In the genomic region with DNA sequence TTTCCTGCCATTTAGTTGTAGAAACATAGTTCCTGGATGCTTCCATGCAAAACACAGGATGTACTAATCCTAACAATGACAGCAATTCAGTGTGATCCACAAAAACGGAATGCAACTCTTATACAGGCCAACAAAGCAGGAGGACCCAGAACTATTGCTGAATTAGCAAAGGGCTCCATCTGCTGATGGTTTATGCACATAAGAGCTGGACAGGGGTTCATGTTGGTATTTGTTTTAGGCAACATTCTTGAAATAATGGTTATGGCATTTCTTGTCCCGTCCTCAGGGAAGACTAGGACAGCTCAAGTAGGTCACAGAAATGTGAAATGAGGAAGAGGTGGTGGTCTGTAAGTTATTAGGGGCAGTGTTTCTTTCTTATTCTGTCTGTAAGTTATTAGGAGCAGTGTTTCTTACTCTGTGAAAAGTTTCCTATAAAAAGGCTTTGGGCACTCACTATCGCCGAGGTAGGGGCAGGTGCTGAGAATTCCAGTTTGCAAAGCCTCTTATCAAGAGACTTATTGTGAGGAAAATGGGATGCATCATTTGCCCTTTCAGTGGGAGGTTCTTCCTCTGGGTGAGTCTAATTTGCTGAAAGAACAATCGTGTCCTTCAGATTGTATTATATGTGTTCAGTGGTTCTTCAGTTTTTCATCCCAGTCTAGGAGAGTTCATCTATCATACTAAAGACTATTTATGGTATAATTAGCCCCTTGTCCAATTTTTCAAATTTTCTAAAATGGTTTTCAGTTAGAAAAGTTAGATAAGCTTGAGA, we compare ENCODE assay signal across 8 cellular contexts.
DNase-seq lines count a peak whose midpoint lies in the region; ATAC-seq, FAIRE-seq and TF ChIP-seq lines count a peak whose summit lies in the region.

No MANE protein-coding gene starts in this region.

- POLR2A ChIA-PET in K562 (lab: Yijun Ruan, JAX): no interaction called here

- H3K27me3 ChIP-seq in K562 (ENCODE audit: control insufficient read depth in 2 of 2, insufficient read depth in 2 of 2, low read length in 2 of 2): peaks cover 0 to 4% of the 10 kb centered on the region in 2 experiments; a peak in 4 of 5 replicates
- no peaks in the 10 kb centered on the region for H3K27me3 ChIP-seq in kidney epithelial cell (ENCODE audit: control insufficient read depth, insufficient read depth, low read length)

- DNase-seq in AG09319 (ENCODE audit: extremely low read depth, low read depth) (peak; percentile 11), NCI-H524 treated with DMSO at 0.1 percent for 48 hours (lab: John Stamatoyannopoulos, UW) (peak; percentile 18), K562 (ENCODE audit: extremely low read depth in 1 of 4, low spot score in 3 of 4) (peak; percentile 25 to 59 (median 36)), kidney epithelial cell (ENCODE audit: low read depth) (peak; percentile 29)
- no peak for DNase-seq in activated naive CD4-positive, alpha-beta T cell treated with anti-CD3 and anti-CD28 coated beads for 36 hours

- H3K4me1 Mint-ChIP-seq in activated naive CD4-positive, alpha-beta T cell treated with anti-CD3 and anti-CD28 coated beads for 36 hours (ENCODE audit: low read depth): peaks cover 2% of the 10 kb centered on the region

- no peaks in the 10 kb centered on the region for H3K36me3 Mint-ChIP-seq in activated naive CD4-positive, alpha-beta T cell treated with anti-CD3 and anti-CD28 coated beads for 36 hours (ENCODE audit: low read depth)

- TF ChIP-seq CTCF in AG09319 (IDR thresholded peaks at IDR 0.05; ENCODE audit: low read depth, low read length): peak; percentile 39
- peak; percentile 45 for TF ChIP-seq CTCF in GM12873 (IDR thresholded peaks at IDR 0.05; ENCODE audit: insufficient read depth, low read depth, low read length, missing control alignments)
- TF ChIP-seq CTCF in K562 (IDR thresholded peaks at IDR 0.05 in 2 of 3, conservative IDR thresholded peaks at IDR 0.05 in 1 of 3; ENCODE audit: insufficient read depth in 2 of 3, low read depth in 1 of 3, low read length in 3 of 3): peak; percentile 57 to 69 (median 69)
- TF ChIP-seq CTCF in kidney epithelial cell (IDR thresholded peaks at IDR 0.05; ENCODE audit: insufficient read depth, low read length, poor library complexity, severe bottlenecking): peak; percentile 64

- CTCF ChIA-PET in K562 (lab: Yijun Ruan, JAX; ENCODE audit: low intra/inter-chr PET ratio): interaction anchor here (1.5 to 2.2 kb wide), 2 partner anchors 355 to 489 kb away, joined by 7 read pairs; no protein-coding TSS in a partner anchor
- CTCF ChIA-PET in activated naive CD4-positive, alpha-beta T cell treated with anti-CD3 and anti-CD28 coated beads for 36 hours (lab: Charles Lee): interaction anchor here (0.6 to 1.2 kb wide), 3 partner anchors 15 to 493 kb away, joined by 3 read pairs; no protein-coding TSS in a partner anchor

- no peak overlapping the region for H3K27ac ChIP-seq in K562 (ENCODE audit: extremely low read depth, low read depth, low read length)

- H3K4me3 ChIP-seq in K562 (no peak overlapping the region), kidney epithelial cell (ENCODE audit: low read depth, low read length) (peak overlapping the region; percentile 20)

- no peak overlapping the region for H3K4me3 Mint-ChIP-seq in activated naive CD4-positive, alpha-beta T cell treated with anti-CD3 and anti-CD28 coated beads for 36 hours

- no peaks in the 10 kb centered on the region for H3K9me3 ChIP-seq in K562 (replicated peaks; ENCODE audit: control insufficient read depth, insufficient read depth, low read depth, low read length)

- no peak for TF ChIP-seq EP300 in K562 (IDR thresholded peaks at IDR 0.05; ENCODE audit: low read length)

- 0 out of 2 replicates have a peak overlapping the region, but pooled peaks have one; percentile 7 for H3K4me2 ChIP-seq in K562 (ENCODE audit: insufficient read depth, low read length)

- peak; percentile 87 for FAIRE-seq in K562 (lab: Jason Lieb, UNC)

- no peaks in the 10 kb centered on the region for H3K79me2 ChIP-seq in K562 (ENCODE audit: control insufficient read depth, insufficient read depth, low read length)

- H4K20me1 ChIP-seq in K562 (replicated peaks; ENCODE audit: control insufficient read depth, insufficient read depth, low read length): no peaks in the 10 kb centered on the region

- H2AFZ ChIP-seq in K562 (ENCODE audit: low read depth, low read length): peak overlapping the region; percentile 52

- no peak for TF ChIP-seq POLR2A in K562 (conservative IDR thresholded peaks at IDR 0.05)

- H3K36me3 ChIP-seq in K562 (ENCODE audit: control insufficient read depth, insufficient read depth, low read length) (no peaks in the 10 kb centered on the region), kidney epithelial cell (ENCODE audit: control insufficient read depth, insufficient read depth, low read length) (no peaks in the 10 kb centered on the region)

- no peaks in the 10 kb centered on the region; a peak in 1 of 5 replicates for H3K4me1 ChIP-seq in K562 (replicated peaks in 1 of 2; ENCODE audit: control insufficient read depth in 2 of 2, insufficient read depth in 2 of 2, low read length in 2 of 2)

- TF ChIP-seq RAD21 in K562 (CRISPR knock-in tag; conservative IDR thresholded peaks at IDR 0.05 in 1 of 2, IDR thresholded peaks at IDR 0.05 in 1 of 2): peak; percentile 67 to 77

- in situ Hi-C loops in K562 (cut with MboI): no loop called here

- no peaks in the 10 kb centered on the region for H3K9me1 ChIP-seq in K562 (ENCODE audit: control insufficient read depth, insufficient read depth, low read length)

- H3K27me3 Mint-ChIP-seq in activated naive CD4-positive, alpha-beta T cell treated with anti-CD3 and anti-CD28 coated beads for 36 hours (ENCODE audit: low read depth): peaks cover 28% of the 10 kb centered on the region

- H3K9me3 Mint-ChIP-seq in activated naive CD4-positive, alpha-beta T cell treated with anti-CD3 and anti-CD28 coated beads for 36 hours: no peaks in the 10 kb centered on the region

- no peak overlapping the region for H3K27ac Mint-ChIP-seq in activated naive CD4-positive, alpha-beta T cell treated with anti-CD3 and anti-CD28 coated beads for 36 hours

- ATAC-seq in HG03378 (IDR thresholded peaks at IDR 0.05; ENCODE audit: unreplicated experiment): peak; percentile 80
- ATAC-seq in K562: peak; percentile 99
- ATAC-seq in GM19452 (IDR thresholded peaks at IDR 0.05; ENCODE audit: unreplicated experiment): no peak

- H3K9ac ChIP-seq in K562 (ENCODE audit: insufficient read depth in 1 of 2, low read depth in 2 of 2, low read length in 2 of 2): no peak overlapping the region

- intact Hi-C loops in K562 (cut with micrococcal nuclease): loop anchor here (2.0 to 5.0 kb wide), 4 partner anchors 76 to 541 kb away; no protein-coding TSS in a partner anchor
- intact Hi-C loops in activated naive CD4-positive, alpha-beta T cell treated with anti-CD3 and anti-CD28 coated beads for 36 hours (cut with micrococcal nuclease): loop anchor here (2.0 kb wide), 2 partner anchors 234 to 492 kb away; no protein-coding TSS in a partner anchor

- BruUV-seq in K562 (replicated peaks; lab: Mats Ljungman, UMichigan): no TSS peak

- 2% methylated on average over 5 of the region's 5 CpGs for WGBS in K562 (ENCODE audit: insufficient coverage, low coverage, missing lambda C conversion rate)

TF ChIP-seq in K562, 482 proteins besides CTCF, POLR2A, EP300 and RAD21 (continues in another document):
- TF ChIP-seq ZKSCAN1 (IDR thresholded peaks at IDR 0.05; ENCODE audit: low read depth, low read length): no peak
- no peak for TF ChIP-seq SPI1 (IDR thresholded peaks at IDR 0.05; ENCODE audit: borderline replicate concordance, low read depth, low read length)
- TF ChIP-seq ZBTB7A (IDR thresholded peaks at IDR 0.05; ENCODE audit: borderline replicate concordance, control insufficient read depth, low read depth, low read length): no peak
- TF ChIP-seq, protein P1, sequence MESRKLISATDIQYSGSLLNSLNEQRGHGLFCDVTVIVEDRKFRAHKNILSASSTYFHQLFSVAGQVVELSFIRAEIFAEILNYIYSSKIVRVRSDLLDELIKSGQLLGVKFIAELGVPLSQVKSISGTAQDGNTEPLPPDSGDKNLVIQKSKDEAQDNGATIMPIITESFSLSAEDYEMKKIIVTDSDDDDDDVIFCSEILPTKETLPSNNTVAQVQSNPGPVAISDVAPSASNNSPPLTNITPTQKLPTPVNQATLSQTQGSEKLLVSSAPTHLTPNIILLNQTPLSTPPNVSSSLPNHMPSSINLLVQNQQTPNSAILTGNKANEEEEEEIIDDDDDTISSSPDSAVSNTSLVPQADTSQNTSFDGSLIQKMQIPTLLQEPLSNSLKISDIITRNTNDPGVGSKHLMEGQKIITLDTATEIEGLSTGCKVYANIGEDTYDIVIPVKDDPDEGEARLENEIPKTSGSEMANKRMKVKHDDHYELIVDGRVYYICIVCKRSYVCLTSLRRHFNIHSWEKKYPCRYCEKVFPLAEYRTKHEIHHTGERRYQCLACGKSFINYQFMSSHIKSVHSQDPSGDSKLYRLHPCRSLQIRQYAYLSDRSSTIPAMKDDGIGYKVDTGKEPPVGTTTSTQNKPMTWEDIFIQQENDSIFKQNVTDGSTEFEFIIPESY (CRISPR knock-in tag; IDR thresholded peaks at IDR 0.05): no peak
- TF ChIP-seq MAFG (tag; conservative IDR thresholded peaks at IDR 0.05): 0 out of 2 replicates have a peak, but pooled peaks have one; percentile 16
- no peak for TF ChIP-seq STAT5B (CRISPR knock-in tag; IDR thresholded peaks at IDR 0.05)
- TF ChIP-seq, protein P2, sequence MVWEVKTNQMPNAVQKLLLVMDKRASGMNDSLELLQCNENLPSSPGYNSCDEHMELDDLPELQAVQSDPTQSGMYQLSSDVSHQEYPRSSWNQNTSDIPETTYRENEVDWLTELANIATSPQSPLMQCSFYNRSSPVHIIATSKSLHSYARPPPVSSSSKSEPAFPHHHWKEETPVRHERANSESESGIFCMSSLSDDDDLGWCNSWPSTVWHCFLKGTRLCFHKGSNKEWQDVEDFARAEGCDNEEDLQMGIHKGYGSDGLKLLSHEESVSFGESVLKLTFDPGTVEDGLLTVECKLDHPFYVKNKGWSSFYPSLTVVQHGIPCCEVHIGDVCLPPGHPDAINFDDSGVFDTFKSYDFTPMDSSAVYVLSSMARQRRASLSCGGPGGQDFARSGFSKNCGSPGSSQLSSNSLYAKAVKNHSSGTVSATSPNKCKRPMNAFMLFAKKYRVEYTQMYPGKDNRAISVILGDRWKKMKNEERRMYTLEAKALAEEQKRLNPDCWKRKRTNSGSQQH (CRISPR knock-in tag; IDR thresholded peaks at IDR 0.05): no peak
- peak; percentile 62 for TF ChIP-seq SMC3 (conservative IDR thresholded peaks at IDR 0.05; ENCODE audit: insufficient read depth, low read depth, low read length)
- peak; percentile 20; the same call in 1 of the 2 replicates for TF ChIP-seq C11orf30 (IDR thresholded peaks at IDR 0.05; ENCODE audit: low read depth)
- TF ChIP-seq ZNF316 (IDR thresholded peaks at IDR 0.05): peak; percentile 48
- TF ChIP-seq MAFK (IDR thresholded peaks at IDR 0.05; ENCODE audit: low read length): 0 out of 2 replicates have a peak, but pooled peaks have one; percentile 3
- no peak for TF ChIP-seq HMG20A (CRISPR knock-in tag; conservative IDR thresholded peaks at IDR 0.05)
